Comparison of ENCODE assay signal across 1 cellular context in the genomic region with DNA sequence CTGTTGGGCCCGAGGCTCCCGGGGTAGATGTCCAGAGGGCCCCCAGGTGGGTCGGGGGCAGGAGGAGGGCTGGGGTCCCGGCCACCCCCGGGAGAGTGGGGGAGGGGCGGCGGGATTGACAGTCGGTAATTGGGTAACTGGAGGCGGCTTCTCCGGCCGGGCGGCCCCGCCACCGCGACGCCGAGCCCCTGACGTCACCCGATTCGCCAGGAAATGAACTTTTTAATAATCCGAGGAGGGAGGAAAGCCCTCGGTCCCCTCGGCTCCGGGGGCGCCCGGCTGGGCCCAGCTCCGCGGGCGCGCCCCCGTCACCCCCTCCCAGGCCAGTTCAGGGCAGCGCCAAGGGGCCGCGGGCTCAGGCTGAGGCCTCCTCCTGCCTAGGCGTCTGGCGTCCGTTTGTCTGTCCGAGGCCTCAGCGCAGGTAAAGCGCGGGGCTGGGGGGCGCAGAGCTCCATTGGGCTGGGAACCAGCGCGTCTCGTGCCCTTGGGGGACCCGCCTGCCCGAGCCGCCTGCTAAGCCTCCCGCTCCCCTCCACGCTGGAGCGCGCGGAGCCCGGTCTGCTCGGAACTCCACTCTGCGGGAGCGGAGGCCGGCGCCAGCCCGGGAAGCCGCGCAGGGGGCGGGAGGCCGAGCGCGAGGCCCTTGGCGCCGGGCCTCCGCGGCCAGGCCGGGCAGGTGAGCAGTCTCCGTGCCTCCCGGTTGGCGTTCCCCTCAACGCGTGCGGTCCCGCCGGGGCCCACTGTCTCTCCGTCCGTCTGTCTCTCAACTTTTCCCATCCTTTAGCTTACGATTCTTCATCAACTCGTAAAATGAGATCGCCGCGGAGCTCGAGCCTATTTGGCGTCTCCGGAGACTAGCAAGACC.
TF ChIP-seq lines count a peak whose summit lies in the region.

No MANE protein-coding gene starts in this region.

TF ChIP-seq in K562, 482 proteins besides CTCF, POLR2A, EP300 and RAD21 (continued from another document and continues in another):
- TF ChIP-seq ZNF780A (CRISPR knock-in tag; IDR thresholded peaks at IDR 0.05): no peak
- TF ChIP-seq GTF2B (IDR thresholded peaks at IDR 0.05; ENCODE audit: extremely low read depth, insufficient read length): no peak
- TF ChIP-seq EGR1 (conservative IDR thresholded peaks at IDR 0.05): peak; percentile 78
- TF ChIP-seq TAF1 (IDR thresholded peaks at IDR 0.05; ENCODE audit: control insufficient read depth, extremely low read depth, insufficient read depth, low read length, severe bottlenecking): peak; percentile 53
- no peak for TF ChIP-seq CBX3 (IDR thresholded peaks at IDR 0.05; ENCODE audit: borderline replicate concordance in 1 of 2, low read length in 2 of 2)
- no peak for TF ChIP-seq PCBP1 (IDR thresholded peaks at IDR 0.05; ENCODE audit: low read depth, low read length, poor library complexity, severe bottlenecking)
- no peak for TF ChIP-seq EHMT2 (IDR thresholded peaks at IDR 0.05)
- TF ChIP-seq ZNF212 (CRISPR knock-in tag; IDR thresholded peaks at IDR 0.05): no peak
- TF ChIP-seq, protein P1, sequence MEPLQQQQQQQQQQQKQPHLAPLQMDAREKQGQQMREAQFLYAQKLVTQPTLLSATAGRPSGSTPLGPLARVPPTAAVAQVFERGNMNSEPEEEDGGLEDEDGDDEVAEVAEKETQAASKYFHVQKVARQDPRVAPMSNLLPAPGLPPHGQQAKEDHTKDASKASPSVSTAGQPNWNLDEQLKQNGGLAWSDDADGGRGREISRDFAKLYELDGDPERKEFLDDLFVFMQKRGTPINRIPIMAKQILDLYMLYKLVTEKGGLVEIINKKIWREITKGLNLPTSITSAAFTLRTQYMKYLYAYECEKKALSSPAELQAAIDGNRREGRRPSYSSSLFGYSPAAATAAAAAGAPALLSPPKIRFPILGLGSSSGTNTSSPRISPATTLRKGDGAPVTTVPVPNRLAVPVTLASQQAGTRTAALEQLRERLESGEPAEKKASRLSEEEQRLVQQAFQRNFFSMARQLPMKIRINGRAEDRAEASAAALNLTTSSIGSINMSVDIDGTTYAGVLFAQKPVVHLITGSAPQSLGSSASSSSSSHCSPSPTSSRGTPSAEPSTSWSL (CRISPR knock-in tag; IDR thresholded peaks at IDR 0.05; ENCODE audit: borderline replicate concordance): no peak
- TF ChIP-seq POLR2G (IDR thresholded peaks at IDR 0.05; ENCODE audit: low read depth, low read length): peak; percentile 55
- no peak for TF ChIP-seq TAF15 (IDR thresholded peaks at IDR 0.05; ENCODE audit: low read depth, low read length)
- peak; percentile 52; the same call in 1 of the 2 replicates for TF ChIP-seq LCOR (CRISPR knock-in tag; IDR thresholded peaks at IDR 0.05)
- no peak for TF ChIP-seq REST (CRISPR knock-in tag; IDR thresholded peaks at IDR 0.05; ENCODE audit: low read depth)
- no peak for TF ChIP-seq ZNF384 (IDR thresholded peaks at IDR 0.05; ENCODE audit: low read depth, low read length)
- no peak for TF ChIP-seq SMARCB1 (IDR thresholded peaks at IDR 0.05; ENCODE audit: insufficient read length, low read depth)
- TF ChIP-seq NELFE (IDR thresholded peaks at IDR 0.05; ENCODE audit: insufficient read depth, insufficient read length): no peak
- peak; percentile 18; the same call in 1 of the 2 replicates for TF ChIP-seq PHF8 (IDR thresholded peaks at IDR 0.05; ENCODE audit: borderline replicate concordance, low read length)
- TF ChIP-seq, protein P2, sequence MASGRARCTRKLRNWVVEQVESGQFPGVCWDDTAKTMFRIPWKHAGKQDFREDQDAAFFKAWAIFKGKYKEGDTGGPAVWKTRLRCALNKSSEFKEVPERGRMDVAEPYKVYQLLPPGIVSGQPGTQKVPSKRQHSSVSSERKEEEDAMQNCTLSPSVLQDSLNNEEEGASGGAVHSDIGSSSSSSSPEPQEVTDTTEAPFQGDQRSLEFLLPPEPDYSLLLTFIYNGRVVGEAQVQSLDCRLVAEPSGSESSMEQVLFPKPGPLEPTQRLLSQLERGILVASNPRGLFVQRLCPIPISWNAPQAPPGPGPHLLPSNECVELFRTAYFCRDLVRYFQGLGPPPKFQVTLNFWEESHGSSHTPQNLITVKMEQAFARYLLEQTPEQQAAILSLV (tag; IDR thresholded peaks at IDR 0.05): no peak
- TF ChIP-seq CREM (IDR thresholded peaks at IDR 0.05; ENCODE audit: low read depth): peak; percentile 89
- TF ChIP-seq MTA3 (IDR thresholded peaks at IDR 0.05; ENCODE audit: borderline replicate concordance): no peak
- peak in 1 of 3 experiments; percentile 15 for TF ChIP-seq YY1 (IDR thresholded peaks at IDR 0.05; ENCODE audit: borderline replicate concordance in 1 of 3, control insufficient read depth in 1 of 3, extremely low read depth in 1 of 3, insufficient read depth in 3 of 3, insufficient read length in 1 of 3, insufficient replicate concordance in 2 of 3, low read depth in 1 of 3, low read length in 2 of 3)
- no peak for TF ChIP-seq ZNF561 (CRISPR knock-in tag; conservative IDR thresholded peaks at IDR 0.05)
- TF ChIP-seq CXXC5 (CRISPR knock-in tag; IDR thresholded peaks at IDR 0.05): peak; percentile 29; the same call in 1 of the 2 replicates
- no peak for TF ChIP-seq ARNT (IDR thresholded peaks at IDR 0.05)
- TF ChIP-seq, protein P3, sequence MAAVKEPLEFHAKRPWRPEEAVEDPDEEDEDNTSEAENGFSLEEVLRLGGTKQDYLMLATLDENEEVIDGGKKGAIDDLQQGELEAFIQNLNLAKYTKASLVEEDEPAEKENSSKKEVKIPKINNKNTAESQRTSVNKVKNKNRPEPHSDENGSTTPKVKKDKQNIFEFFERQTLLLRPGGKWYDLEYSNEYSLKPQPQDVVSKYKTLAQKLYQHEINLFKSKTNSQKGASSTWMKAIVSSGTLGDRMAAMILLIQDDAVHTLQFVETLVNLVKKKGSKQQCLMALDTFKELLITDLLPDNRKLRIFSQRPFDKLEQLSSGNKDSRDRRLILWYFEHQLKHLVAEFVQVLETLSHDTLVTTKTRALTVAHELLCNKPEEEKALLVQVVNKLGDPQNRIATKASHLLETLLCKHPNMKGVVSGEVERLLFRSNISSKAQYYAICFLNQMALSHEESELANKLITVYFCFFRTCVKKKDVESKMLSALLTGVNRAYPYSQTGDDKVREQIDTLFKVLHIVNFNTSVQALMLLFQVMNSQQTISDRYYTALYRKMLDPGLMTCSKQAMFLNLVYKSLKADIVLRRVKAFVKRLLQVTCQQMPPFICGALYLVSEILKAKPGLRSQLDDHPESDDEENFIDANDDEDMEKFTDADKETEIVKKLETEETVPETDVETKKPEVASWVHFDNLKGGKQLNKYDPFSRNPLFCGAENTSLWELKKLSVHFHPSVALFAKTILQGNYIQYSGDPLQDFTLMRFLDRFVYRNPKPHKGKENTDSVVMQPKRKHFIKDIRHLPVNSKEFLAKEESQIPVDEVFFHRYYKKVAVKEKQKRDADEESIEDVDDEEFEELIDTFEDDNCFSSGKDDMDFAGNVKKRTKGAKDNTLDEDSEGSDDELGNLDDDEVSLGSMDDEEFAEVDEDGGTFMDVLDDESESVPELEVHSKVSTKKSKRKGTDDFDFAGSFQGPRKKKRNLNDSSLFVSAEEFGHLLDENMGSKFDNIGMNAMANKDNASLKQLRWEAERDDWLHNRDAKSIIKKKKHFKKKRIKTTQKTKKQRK (IDR thresholded peaks at IDR 0.05; ENCODE audit: borderline replicate concordance, low read depth, low read length): no peak
- no peak for TF ChIP-seq ZKSCAN1 (IDR thresholded peaks at IDR 0.05; ENCODE audit: low read depth, low read length)
- TF ChIP-seq RNF2 (IDR thresholded peaks at IDR 0.05): no peak
- no peak for TF ChIP-seq MCM7 (IDR thresholded peaks at IDR 0.05)
- TF ChIP-seq, protein P4, sequence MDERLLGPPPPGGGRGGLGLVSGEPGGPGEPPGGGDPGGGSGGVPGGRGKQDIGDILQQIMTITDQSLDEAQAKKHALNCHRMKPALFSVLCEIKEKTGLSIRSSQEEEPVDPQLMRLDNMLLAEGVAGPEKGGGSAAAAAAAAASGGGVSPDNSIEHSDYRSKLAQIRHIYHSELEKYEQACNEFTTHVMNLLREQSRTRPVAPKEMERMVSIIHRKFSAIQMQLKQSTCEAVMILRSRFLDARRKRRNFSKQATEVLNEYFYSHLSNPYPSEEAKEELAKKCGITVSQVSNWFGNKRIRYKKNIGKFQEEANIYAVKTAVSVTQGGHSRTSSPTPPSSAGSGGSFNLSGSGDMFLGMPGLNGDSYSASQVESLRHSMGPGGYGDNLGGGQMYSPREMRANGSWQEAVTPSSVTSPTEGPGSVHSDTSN (CRISPR knock-in tag; IDR thresholded peaks at IDR 0.05; ENCODE audit: low read depth): peak; percentile 53; the same call in 1 of the 2 replicates
- TF ChIP-seq, protein P4 (tag; conservative IDR thresholded peaks at IDR 0.05; ENCODE audit: low read depth): peak; percentile 86
- peak; percentile 93 for TF ChIP-seq PKNOX1 (IDR thresholded peaks at IDR 0.05)
- TF ChIP-seq XRCC3 (IDR thresholded peaks at IDR 0.05): no peak
- TF ChIP-seq NR3C1 (CRISPR knock-in tag; IDR thresholded peaks at IDR 0.05): no peak
- TF ChIP-seq CEBPB (tag; IDR thresholded peaks at IDR 0.05): peak; percentile 32; the same call in 1 of the 2 replicates
- no peak for TF ChIP-seq TEAD2 (tag; IDR thresholded peaks at IDR 0.05)
- TF ChIP-seq, protein P5, sequence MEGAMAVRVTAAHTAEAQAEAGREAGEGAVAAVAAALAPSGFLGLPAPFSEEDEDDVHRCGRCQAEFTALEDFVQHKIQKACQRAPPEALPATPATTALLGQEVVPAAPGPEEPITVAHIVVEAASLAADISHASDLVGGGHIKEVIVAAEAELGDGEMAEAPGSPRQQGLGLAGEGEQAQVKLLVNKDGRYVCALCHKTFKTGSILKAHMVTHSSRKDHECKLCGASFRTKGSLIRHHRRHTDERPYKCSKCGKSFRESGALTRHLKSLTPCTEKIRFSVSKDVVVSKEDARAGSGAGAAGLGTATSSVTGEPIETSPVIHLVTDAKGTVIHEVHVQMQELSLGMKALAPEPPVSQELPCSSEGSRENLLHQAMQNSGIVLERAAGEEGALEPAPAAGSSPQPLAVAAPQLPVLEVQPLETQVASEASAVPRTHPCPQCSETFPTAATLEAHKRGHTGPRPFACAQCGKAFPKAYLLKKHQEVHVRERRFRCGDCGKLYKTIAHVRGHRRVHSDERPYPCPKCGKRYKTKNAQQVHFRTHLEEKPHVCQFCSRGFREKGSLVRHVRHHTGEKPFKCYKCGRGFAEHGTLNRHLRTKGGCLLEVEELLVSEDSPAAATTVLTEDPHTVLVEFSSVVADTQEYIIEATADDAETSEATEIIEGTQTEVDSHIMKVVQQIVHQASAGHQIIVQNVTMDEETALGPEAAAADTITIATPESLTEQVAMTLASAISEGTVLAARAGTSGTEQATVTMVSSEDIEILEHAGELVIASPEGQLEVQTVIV (CRISPR knock-in tag; IDR thresholded peaks at IDR 0.05; ENCODE audit: borderline replicate concordance): no peak
- 0 out of 2 replicates have a peak, but pooled peaks have one; percentile 20 for TF ChIP-seq NCOR1 (IDR thresholded peaks at IDR 0.05)
- no peak for TF ChIP-seq STAT5B (CRISPR knock-in tag; IDR thresholded peaks at IDR 0.05)
